ENCODE assay signal across 8 cellular contexts in genomic region chr2:64652231-64653173, GRCh38. TPM values are rescaled to one million over a fixed set of nuclear protein-coding genes. Genes with fewer than 3 reads are reported as not detected.
DNase-seq lines count a peak whose midpoint lies in the region; ATAC-seq and TF ChIP-seq lines count a peak whose summit lies in the region.

No MANE protein-coding gene starts in this region.

- DNase-seq in AG08395 (ENCODE audit: low spot score) (peak; percentile 24), H7 (peak; percentile 62), Panc1 (ENCODE audit: low read depth, low spot score) (no peak), mammary epithelial cell (peak; percentile 66), left lung (peak; percentile 71 to 77), substantia nigra (lab: John Stamatoyannopoulos, UW) (peak in 4 of 49 donors; percentile 22 to 36 (median 24)), NCI-H1436 treated with DMSO at 0.1 percent for 48 hours (lab: John Stamatoyannopoulos, UW) (no peak), 8988T (no peak)

- TF ChIP-seq CTCF in Panc1 (IDR thresholded peaks at IDR 0.05) (no peak), mammary epithelial cell (conservative IDR thresholded peaks at IDR 0.05 in 1 of 2, IDR thresholded peaks at IDR 0.05 in 1 of 2; ENCODE audit: extremely low read depth in 1 of 2, insufficient read depth in 1 of 2, low read depth in 1 of 2, low read length in 2 of 2) (no peak), left lung (IDR thresholded peaks at IDR 0.05) (no peak)

- H3K79me2 ChIP-seq in mammary epithelial cell (ENCODE audit: insufficient read depth, low read length): peaks cover 64% of the 10 kb centered on the region

- ATAC-seq in Panc1 (0 out of 2 replicates have a peak, but pooled peaks have one; percentile 16), left lung (peak; percentile 21)

- peak overlapping the region; percentile 81 for H3K4me2 ChIP-seq in mammary epithelial cell (ENCODE audit: insufficient read depth, low read depth, low read length)

- BruUV-seq in Panc1 (replicated peaks; lab: Mats Ljungman, UMichigan) (TSS peak; percentile 70), mammary epithelial cell (replicated peaks; lab: Mats Ljungman, UMichigan) (TSS peak; percentile 17)

- H2AFZ ChIP-seq in mammary epithelial cell (ENCODE audit: low read depth, low read length): peak overlapping the region; percentile 88

- peak overlapping the region; percentile 88 for H3K9ac ChIP-seq in mammary epithelial cell (ENCODE audit: insufficient read depth, low read length)

- no peaks in the 10 kb centered on the region for H3K9me3 ChIP-seq in Panc1 (ENCODE audit: control insufficient read depth, insufficient read depth, low read depth, low read length)
- H3K9me3 ChIP-seq in mammary epithelial cell (replicated peaks; ENCODE audit: insufficient read depth, low read length): no peaks in the 10 kb centered on the region
- no peaks in the 10 kb centered on the region for H3K9me3 ChIP-seq in left lung

- peak overlapping the region; percentile 75 for H3K4me3 ChIP-seq in H7 (ENCODE audit: insufficient read depth, low read depth, low read length)
- peak overlapping the region; percentile 76 to 80 for H3K4me3 ChIP-seq in Panc1 (ENCODE audit: low read depth in 2 of 2, low read length in 2 of 2)
- peak overlapping the region; percentile 91 to 94 (median 92) for H3K4me3 ChIP-seq in mammary epithelial cell (replicated peaks in 1 of 3; ENCODE audit: insufficient read depth in 1 of 3, low read depth in 2 of 3, low read length in 3 of 3)
- peak overlapping the region; percentile 77 to 86 for H3K4me3 ChIP-seq in left lung

- under 1% methylated on average over 19 of the region's 21 CpGs for WGBS in mammary epithelial cell (ENCODE audit: low coverage, missing lambda C conversion rate)

- dilution Hi-C loops in mammary epithelial cell (cut with HindIII; ENCODE audit: low sequenced_read_pairs): no loop called here

- POLR2A ChIA-PET in Panc1 (lab: Charles Lee): interaction anchor here (0.6 kb wide), 1 partner anchor 46 kb away, joined by 5 read pairs; no protein-coding TSS in a partner anchor

- in situ Hi-C loops in Panc1 (cut with HindIII; ENCODE audit: low pct_unique_long_range_greater_than_20kb, low sequenced_read_pairs) (no loop called here), mammary epithelial cell (cut with MboI; ENCODE audit: low sequenced_read_pairs in 2 of 2) (loop anchor here in 1 of 2 donors (10.0 kb wide), 1 partner anchor 102 kb away; no protein-coding TSS in a partner anchor)

- H3K27ac ChIP-seq in Panc1 (ENCODE audit: low read length): peak overlapping the region; percentile 94
- peak overlapping the region; percentile 73 for H3K27ac ChIP-seq in mammary epithelial cell (ENCODE audit: insufficient read depth, low read depth, low read length)
- peak overlapping the region; percentile 98 to 99 for H3K27ac ChIP-seq in left lung
- H3K27ac ChIP-seq in substantia nigra (ENCODE audit: low read depth, low read length, poor library complexity, severe bottlenecking): peak overlapping the region; percentile 96

- H3K36me3 ChIP-seq in H7 (replicated peaks; ENCODE audit: control insufficient read depth, insufficient read depth, low read length) (no peaks in the 10 kb centered on the region), Panc1 (ENCODE audit: control insufficient read depth, insufficient read depth, low read length) (peaks cover 4% of the 10 kb centered on the region; the same call in 1 of the 2 replicates), mammary epithelial cell (ENCODE audit: insufficient read depth, low read length) (no peaks in the 10 kb centered on the region), left lung (no peaks in the 10 kb centered on the region)

- intact Hi-C loops in Panc1 (cut with micrococcal nuclease; ENCODE audit: unreplicated experiment) (loop anchor here (10.0 kb wide), 1 partner anchor 72 kb away; no protein-coding TSS in a partner anchor), mammary epithelial cell (cut with micrococcal nuclease) (loop anchor here (1.0 kb wide), 1 partner anchor 155 kb away; no protein-coding TSS in a partner anchor), left lung (cut with DNase I) (loop anchor here in 1 of 2 donors (5.0 kb wide), 1 partner anchor 100 kb away; no protein-coding TSS in a partner anchor)

- H3K27me3 ChIP-seq in H7 (ENCODE audit: control insufficient read depth, insufficient read depth, low read length) (peaks cover 11% of the 10 kb centered on the region), Panc1 (ENCODE audit: control insufficient read depth, insufficient read depth, low read length) (no peaks in the 10 kb centered on the region), mammary epithelial cell (ENCODE audit: insufficient read depth, low read length) (no peaks in the 10 kb centered on the region), left lung (no peaks in the 10 kb centered on the region)

- CTCF ChIA-PET in Panc1 (lab: Charles Lee): interaction anchor here (0.6 to 2.1 kb wide), 3 partner anchors 9 to 478 kb away, joined by 3 to 10 read pairs (median 6); no protein-coding TSS in a partner anchor
- CTCF ChIA-PET in mammary epithelial cell (lab: Charles Lee; ENCODE audit: low non-redundant PET): interaction anchor here (0.6 to 1.6 kb wide), 3 partner anchors 52 to 99 kb away, joined by 3 to 9 read pairs (median 3); no protein-coding TSS in a partner anchor

- H3K4me1 ChIP-seq in Panc1 (ENCODE audit: control insufficient read depth, insufficient read depth, low read length) (peaks cover 59% of the 10 kb centered on the region), mammary epithelial cell (ENCODE audit: insufficient read depth, low read length) (peaks cover 39% of the 10 kb centered on the region), left lung (peaks cover 14 to 69% of the 10 kb centered on the region in 2 donors)

- H4K20me1 ChIP-seq in mammary epithelial cell (ENCODE audit: insufficient read depth, low read length): no peaks in the 10 kb centered on the region

RNA-seq across cellular contexts. Expression of gene SERTAD2, which starts 1.2 kb away (rescaled TPM):
- 4.0 and 4.4 TPM in 2 replicates for total RNA-seq in H7 (2014; rRNA removed; shearing (Covaris generic))
- 24.3 TPM for total RNA-seq in Panc1 (2021; ENCODE audit: unreplicated experiment)
- polyA plus RNA-seq in Panc1 (2012; ENCODE audit: insufficient read length): 16.4 TPM
- 10 to 100 TPM; 16.0 to 24.2 TPM for total RNA-seq in mammary epithelial cell
- polyA plus RNA-seq in mammary epithelial cell: 13.3 TPM
- polyA minus RNA-seq in mammary epithelial cell: 17.2 TPM
- total RNA-seq in left lung: 10 to 100 TPM; 17.9 to 18.4 TPM

Comparison
In these comparisons a context has a peak if more than half of its experiments do, and no peak if none do; other contexts are left out.
1. DNase-seq: peak in AG08395 (single experiment), H7 (single experiment), mammary epithelial cell (single experiment) and left lung (2 of 2); none in Panc1 (single experiment), NCI-H1436 treated with DMSO at 0.1 percent for 48 hours (single experiment) and 8988T (single experiment).
2. Peak in every context shown above with its lines, with median percentiles within 50 percentile points of each other: H3K4me3 ChIP-seq and H3K27ac ChIP-seq.